Comparison of ENCODE assay signal across 8 cellular contexts in genomic region chr4:2415881-2416563, GRCh38. TPM values are rescaled to one million over a fixed set of nuclear protein-coding genes. Genes with fewer than 3 reads are reported as not detected.
A peak's percentile ranks its signal among the peaks of the same experiment; 100 is the strongest.
DNase-seq lines count a peak whose midpoint lies in the region; ATAC-seq and TF ChIP-seq lines count a peak whose summit lies in the region.

No MANE protein-coding gene starts in this region.

- H3K27ac ChIP-seq in HUES64 (ENCODE audit: low read depth, low read length) (no peak overlapping the region), aorta (ENCODE audit: low read depth in 1 of 2, low read length in 2 of 2) (no peak overlapping the region), body of pancreas (no peak overlapping the region)

- H3K4me1 ChIP-seq in HUES64 (ENCODE audit: insufficient read depth, low read length) (peaks cover 20% of the 10 kb centered on the region), aorta (ENCODE audit: control insufficient read depth in 1 of 2, insufficient read depth in 2 of 2, low read length in 2 of 2) (peaks cover 0 to 3% of the 10 kb centered on the region in 2 donors), body of pancreas (peaks cover 46% of the 10 kb centered on the region)

- TF ChIP-seq POLR2A in body of pancreas (IDR thresholded peaks at IDR 0.05): no peak

- peak overlapping the region; percentile 42 to 88 for H3K27ac Mint-ChIP-seq in natural killer cell treated with Interleukin-12 subunit alpha and Interleukin-12 subunit beta and Interleukin-15 and Interleukin-18, amount 100 ng/mL, for 72 hours

- H3K36me3 Mint-ChIP-seq in natural killer cell treated with Interleukin-12 subunit alpha and Interleukin-12 subunit beta and Interleukin-15 and Interleukin-18, amount 100 ng/mL, for 72 hours: no peaks in the 10 kb centered on the region

- H3K4me3 Mint-ChIP-seq in natural killer cell treated with Interleukin-12 subunit alpha and Interleukin-12 subunit beta and Interleukin-15 and Interleukin-18, amount 100 ng/mL, for 72 hours: peak overlapping the region; percentile 68

- H3K4me1 Mint-ChIP-seq in natural killer cell treated with Interleukin-12 subunit alpha and Interleukin-12 subunit beta and Interleukin-15 and Interleukin-18, amount 100 ng/mL, for 72 hours (ENCODE audit: low read depth in 2 of 2): peaks cover 63 to 64% of the 10 kb centered on the region in 2 donors

- no peaks in the 10 kb centered on the region for H3K36me3 ChIP-seq in HUES64 (ENCODE audit: insufficient read depth, low read length)
- H3K36me3 ChIP-seq in aorta (ENCODE audit: control insufficient read depth in 1 of 2, insufficient read depth in 2 of 2, low read length in 1 of 2): no peaks in the 10 kb centered on the region
- H3K36me3 ChIP-seq in body of pancreas (replicated peaks in 1 of 2; ENCODE audit: insufficient read depth in 1 of 2, low read depth in 2 of 2): no peaks in the 10 kb centered on the region

- TF ChIP-seq CTCF in AG10803 (conservative IDR thresholded peaks at IDR 0.05; ENCODE audit: low read length) (no peak), body of pancreas (IDR thresholded peaks at IDR 0.05) (no peak), omental fat pad (IDR thresholded peaks at IDR 0.05) (no peak)

- no peak for DNase-seq in AG10803 (ENCODE audit: low read depth)
- DNase-seq in dermis blood vessel endothelial cell: peak; percentile 47
- DNase-seq in natural killer cell treated with Interleukin-12 subunit alpha and Interleukin-12 subunit beta and Interleukin-15 and Interleukin-18, amount 100 ng/mL, for 72 hours (ENCODE audit: low spot score): peak; percentile 41
- DNase-seq in aorta: no peak
- DNase-seq in body of pancreas: no peak
- no peak for DNase-seq in omental fat pad (ENCODE audit: low spot score)

- H3K27me3 ChIP-seq in HUES64 (ENCODE audit: insufficient read depth, low read length) (peaks cover 78% of the 10 kb centered on the region), aorta (ENCODE audit: control insufficient read depth in 1 of 2, insufficient read depth in 2 of 2, low read length in 1 of 2) (no peaks in the 10 kb centered on the region), body of pancreas (no peaks in the 10 kb centered on the region)

- H3K27me3 Mint-ChIP-seq in natural killer cell treated with Interleukin-12 subunit alpha and Interleukin-12 subunit beta and Interleukin-15 and Interleukin-18, amount 100 ng/mL, for 72 hours: peaks cover 15 to 18% of the 10 kb centered on the region in 2 donors

- no peaks in the 10 kb centered on the region for H3K9me3 Mint-ChIP-seq in natural killer cell treated with Interleukin-12 subunit alpha and Interleukin-12 subunit beta and Interleukin-15 and Interleukin-18, amount 100 ng/mL, for 72 hours

- intact Hi-C loops in aorta (cut with DNase I): loop anchor here (5.0 to 10.0 kb wide), 2 partner anchors 151 to 154 kb away; partner anchors contain the start of gene MXD4 (in 2 of the 2)
- intact Hi-C loops in body of pancreas (cut with DNase I): no loop called here

- H3K4me3 ChIP-seq in AG10803 (ENCODE audit: low read length) (peak overlapping the region; percentile 63), HUES64 (ENCODE audit: low read length) (peak overlapping the region; percentile 50), aorta (ENCODE audit: low read length in 2 of 2) (no peak overlapping the region), body of pancreas (no peak overlapping the region)

- no peak for ATAC-seq in natural killer cell treated with Interleukin-12 subunit alpha and Interleukin-12 subunit beta and Interleukin-15 and Interleukin-18, amount 100 ng/mL, for 72 hours
- ATAC-seq in aorta (ENCODE audit: low FRiP score) (no peak), body of pancreas (no peak), omental fat pad (ENCODE audit: low FRiP score) (no peak), HG02642 (IDR thresholded peaks at IDR 0.05; ENCODE audit: poor library complexity, unreplicated experiment) (no peak)

- H3K9me3 ChIP-seq in HUES64 (ENCODE audit: insufficient read depth, low read depth, low read length) (no peaks in the 10 kb centered on the region), aorta (ENCODE audit: control insufficient read depth, low read length) (no peaks in the 10 kb centered on the region), body of pancreas (no peaks in the 10 kb centered on the region)

- no peak overlapping the region for H3K9ac ChIP-seq in HUES64 (ENCODE audit: low read depth, low read length)

- WGBS in HUES64: 65% methylated on average over 17 of the region's 17 CpGs
- 83 to 85% methylated on average over 17 of the region's 17 CpGs for WGBS in aorta, 2 donors
- 76 to 90% methylated on average over 17 of the region's 17 CpGs for WGBS in body of pancreas, 2 donors

RNA-seq across cellular contexts. Expression of gene ZFYVE28, which starts 2.4 kb away (rescaled TPM):
- polyA plus RNA-seq in HUES64 (2013, experiment 1 of 2): 0.50 TPM
- polyA plus RNA-seq in HUES64 (2013, experiment 2 of 2): 0.44 TPM
- total RNA-seq in dermis blood vessel endothelial cell (7.5 and 8.6 TPM in 2 replicates), aorta (10 to 100 TPM; 10.8 to 25.9 TPM), body of pancreas (10 to 100 TPM in 1 of 2 donors, 1 to 10 TPM in 1; 5.7 to 16.8 TPM), omental fat pad (10 to 100 TPM in 2 of 4 donors, 1 to 10 TPM in 2; 7.1 to 24.5 (median 16.7) TPM)
- total RNA-seq in natural killer cell treated with Interleukin-12 subunit alpha and Interleukin-12 subunit beta and Interleukin-15 and Interleukin-18, amount 100 ng/mL, for 72 hours: 10 to 100 TPM; 13.8 to 25.6 TPM
- polyA plus RNA-seq in aorta: 10 to 100 TPM in 1 of 2 donors, 1 to 10 TPM in 1; 7.0 to 14.3 TPM

RNA-seq across cellular contexts. Expression of gene CFAP99, which starts 2.7 kb away (rescaled TPM):
- not detected for polyA plus RNA-seq in HUES64 (2013, experiment 1 of 2)
- polyA plus RNA-seq in HUES64 (2013, experiment 2 of 2): not detected
- 0.17 TPM in 1 of 2 replicates, not detected in the other for total RNA-seq in dermis blood vessel endothelial cell
- not detected for total RNA-seq in natural killer cell treated with Interleukin-12 subunit alpha and Interleukin-12 subunit beta and Interleukin-15 and Interleukin-18, amount 100 ng/mL, for 72 hours
- total RNA-seq in aorta: under 1 TPM in 1 of 2 donors, not detected in 1; 0.13 TPM
- not detected for polyA plus RNA-seq in aorta
- total RNA-seq in body of pancreas: not detected
- under 1 TPM in 2 of 4 donors, not detected in 2; 0.32 to 0.60 TPM for total RNA-seq in omental fat pad

RNA-seq across cellular contexts. Expression of gene RNF4, which starts 52.9 kb away (rescaled TPM):
- polyA plus RNA-seq in HUES64 (2013, experiment 1 of 2): 61.2 TPM
- polyA plus RNA-seq in HUES64 (2013, experiment 2 of 2): 65.6 TPM
- total RNA-seq in dermis blood vessel endothelial cell: 79.5 and 85.4 TPM in 2 replicates
- 100 to 1,000 TPM; 112 to 136 TPM for total RNA-seq in natural killer cell treated with Interleukin-12 subunit alpha and Interleukin-12 subunit beta and Interleukin-15 and Interleukin-18, amount 100 ng/mL, for 72 hours
- total RNA-seq in aorta: 10 to 100 TPM; 50.7 to 52.5 TPM
- 10 to 100 TPM; 18.9 to 21.1 TPM for polyA plus RNA-seq in aorta
- 10 to 100 TPM; 29.0 to 29.3 TPM for total RNA-seq in body of pancreas
- total RNA-seq in omental fat pad: 10 to 100 TPM; 38.5 to 90.1 (median 44.5) TPM

Comparison
In these comparisons a context has a peak if more than half of its experiments do, and no peak if none do; other contexts are left out.
1. DNase-seq: peak in dermis blood vessel endothelial cell (single experiment) and natural killer cell treated with Interleukin-12 subunit alpha and Interleukin-12 subunit beta and Interleukin-15 and Interleukin-18, amount 100 ng/mL, for 72 hours (single experiment); none in AG10803 (single experiment), aorta (0 of 2), body of pancreas (0 of 4) and omental fat pad (single experiment).
2. H3K4me3 ChIP-seq: peak in AG10803 (single experiment) and HUES64 (single experiment); none in aorta (0 of 2) and body of pancreas (0 of 2).